12 cellular contexts compared by ENCODE assay signal in genomic region chr1:34591751-34592629, GRCh38.
DNase-seq lines count a peak whose midpoint lies in the region; ATAC-seq and TF ChIP-seq lines count a peak whose summit lies in the region.
"Had no signal": no experiment of that assay in that cellular context is flagged by ENCODE, and none has a peak within 500 bp of the region (broad histone marks: within the 10 kb centered on the region; RNA-seq: fewer than 3 reads in every experiment).

No MANE protein-coding gene starts in this region.

- CTCF ChIA-PET in activated CD4-positive, alpha-beta T cell treated with anti-CD3 and anti-CD28 coated beads for 36 hours (lab: Charles Lee), result interaction anchor here (0.6 to 2.1 kb wide), 2 partner anchors 9 to 820 kb away, joined by 3 to 5 read pairs; no protein-coding TSS in a partner anchor

- peak; percentile 47 for ATAC-seq in activated CD4-positive, alpha-beta T cell treated with anti-CD3 and anti-CD28 coated beads for 36 hours
- ATAC-seq in HG03520 (IDR thresholded peaks at IDR 0.05; ENCODE audit: unreplicated experiment), result no peak

- H3K27me3 Mint-ChIP-seq in activated CD4-positive, alpha-beta T cell treated with anti-CD3 and anti-CD28 coated beads for 36 hours, result no peaks in the 10 kb centered on the region
- H3K27me3 Mint-ChIP-seq in HFFc6 (ENCODE audit: insufficient read depth), result no peaks in the 10 kb centered on the region; the same call in none of the 2 replicates
- peaks cover 68% of the 10 kb centered on the region for H3K27me3 Mint-ChIP-seq in progenitor cell of endocrine pancreas
- H3K27me3 Mint-ChIP-seq in activated T-helper 2 cell treated with anti-CD3 and anti-CD28 coated beads, Interferon-gamma antibody, Interleukin-2, Interleukin-4, amounts not matched to agents 10 μg/mL and 5 μg/mL and 100 μg/mL, durations not matched to agents 14 hours and 24 hours and 36 hours (ENCODE audit: low read depth), result peaks cover 8% of the 10 kb centered on the region
- peaks cover 2% of the 10 kb centered on the region for H3K27me3 Mint-ChIP-seq in activated CD4-positive, alpha-beta T cell treated with anti-CD3 and anti-CD28 coated beads, Interleukin-2, amount 10 ng/mL, durations not matched to agents 24 days and 14 days

- no peak overlapping the region for H3K27ac Mint-ChIP-seq in activated CD4-positive, alpha-beta T cell treated with anti-CD3 and anti-CD28 coated beads for 36 hours
- H3K27ac Mint-ChIP-seq in HFFc6 (no peak overlapping the region), progenitor cell of endocrine pancreas (no peak overlapping the region)
- no peak overlapping the region for H3K27ac Mint-ChIP-seq in activated T-helper 2 cell treated with anti-CD3 and anti-CD28 coated beads, Interferon-gamma antibody, Interleukin-2, Interleukin-4, amounts not matched to agents 10 μg/mL and 5 μg/mL and 100 μg/mL, durations not matched to agents 14 hours and 24 hours and 36 hours
- no peak overlapping the region for H3K27ac Mint-ChIP-seq in activated CD4-positive, alpha-beta T cell treated with anti-CD3 and anti-CD28 coated beads, Interleukin-2, amount 10 ng/mL, durations not matched to agents 24 days and 14 days

- intact Hi-C loops in activated CD4-positive, alpha-beta T cell treated with anti-CD3 and anti-CD28 coated beads for 36 hours (cut with DNase I, micrococcal nuclease), result no loop called here
- intact Hi-C loops in activated T-helper 2 cell treated with anti-CD3 and anti-CD28 coated beads, Interferon-gamma antibody, Interleukin-2, Interleukin-4, amounts not matched to agents 10 μg/mL and 5 μg/mL and 100 μg/mL, durations not matched to agents 14 hours and 24 hours and 36 hours (cut with micrococcal nuclease), result no loop called here
- intact Hi-C loops in activated CD4-positive, alpha-beta T cell treated with anti-CD3 and anti-CD28 coated beads, Interleukin-2, amount 10 ng/mL, durations not matched to agents 24 days and 14 days (cut with micrococcal nuclease), result no loop called here

- no peak for DNase-seq in activated CD4-positive, alpha-beta T cell treated with anti-CD3 and anti-CD28 coated beads for 36 hours
- no peak for DNase-seq in activated CD4-positive, alpha-beta T cell treated with anti-CD3 and anti-CD28 coated beads, Interleukin-2, amount 50 U/mL, for 48 hours
- no peak for DNase-seq in HFFc6
- DNase-seq in RPMI8226, result peak; percentile 34
- DNase-seq in progenitor cell of endocrine pancreas (ENCODE audit: low spot score, unreplicated experiment), result no peak
- no peak for DNase-seq in activated T-helper 2 cell treated with anti-CD3 and anti-CD28 coated beads, Interferon-gamma antibody, Interleukin-2, Interleukin-4, amounts not matched to agents 10 μg/mL and 5 μg/mL and 100 μg/mL, durations not matched to agents 14 hours and 24 hours and 36 hours (ENCODE audit: low spot score)
- no peak for DNase-seq in activated CD4-positive, alpha-beta T cell treated with anti-CD3 and anti-CD28 coated beads, Interleukin-2, amount 10 ng/mL, durations not matched to agents 24 days and 14 days
- DNase-seq: cerebellar nuclear complex, islet precursor cell, KBM-7, NCI-H2029 had no signal

- H3K9me3 Mint-ChIP-seq in activated CD4-positive, alpha-beta T cell treated with anti-CD3 and anti-CD28 coated beads for 36 hours (ENCODE audit: low read depth), result no peaks in the 10 kb centered on the region
- H3K9me3 Mint-ChIP-seq in HFFc6, result peaks cover 37% of the 10 kb centered on the region
- H3K9me3 Mint-ChIP-seq in progenitor cell of endocrine pancreas (ENCODE audit: low read depth), result no peaks in the 10 kb centered on the region
- H3K9me3 Mint-ChIP-seq in activated T-helper 2 cell treated with anti-CD3 and anti-CD28 coated beads, Interferon-gamma antibody, Interleukin-2, Interleukin-4, amounts not matched to agents 10 μg/mL and 5 μg/mL and 100 μg/mL, durations not matched to agents 14 hours and 24 hours and 36 hours, result no peaks in the 10 kb centered on the region
- no peaks in the 10 kb centered on the region for H3K9me3 Mint-ChIP-seq in activated CD4-positive, alpha-beta T cell treated with anti-CD3 and anti-CD28 coated beads, Interleukin-2, amount 10 ng/mL, durations not matched to agents 24 days and 14 days

- POLR2A ChIA-PET in activated CD4-positive, alpha-beta T cell treated with anti-CD3 and anti-CD28 coated beads for 36 hours (lab: Charles Lee), result no interaction called here

- H3K36me3 Mint-ChIP-seq in activated CD4-positive, alpha-beta T cell treated with anti-CD3 and anti-CD28 coated beads for 36 hours (ENCODE audit: low read depth), result no peaks in the 10 kb centered on the region
- H3K36me3 Mint-ChIP-seq in HFFc6 (ENCODE audit: low read depth) (no peaks in the 10 kb centered on the region), progenitor cell of endocrine pancreas (ENCODE audit: insufficient read depth) (no peaks in the 10 kb centered on the region)
- H3K36me3 Mint-ChIP-seq in activated T-helper 2 cell treated with anti-CD3 and anti-CD28 coated beads, Interferon-gamma antibody, Interleukin-2, Interleukin-4, amounts not matched to agents 10 μg/mL and 5 μg/mL and 100 μg/mL, durations not matched to agents 14 hours and 24 hours and 36 hours (ENCODE audit: low read depth), result no peaks in the 10 kb centered on the region
- no peaks in the 10 kb centered on the region for H3K36me3 Mint-ChIP-seq in activated CD4-positive, alpha-beta T cell treated with anti-CD3 and anti-CD28 coated beads, Interleukin-2, amount 10 ng/mL, durations not matched to agents 24 days and 14 days (ENCODE audit: low read depth)

- TF ChIP-seq CTCF in HFFc6 (IDR thresholded peaks at IDR 0.05) (peak; percentile 32; the same call in 1 of the 2 replicates), progenitor cell of endocrine pancreas (IDR thresholded peaks at IDR 0.05; ENCODE audit: unreplicated experiment) (peak; percentile 11)

- no peak overlapping the region for H3K4me3 Mint-ChIP-seq in activated CD4-positive, alpha-beta T cell treated with anti-CD3 and anti-CD28 coated beads for 36 hours
- H3K4me3 Mint-ChIP-seq in HFFc6 (no peak overlapping the region), progenitor cell of endocrine pancreas (ENCODE audit: low read depth) (no peak overlapping the region)
- no peak overlapping the region for H3K4me3 Mint-ChIP-seq in activated T-helper 2 cell treated with anti-CD3 and anti-CD28 coated beads, Interferon-gamma antibody, Interleukin-2, Interleukin-4, amounts not matched to agents 10 μg/mL and 5 μg/mL and 100 μg/mL, durations not matched to agents 14 hours and 24 hours and 36 hours (ENCODE audit: low read depth)
- H3K4me3 Mint-ChIP-seq in activated CD4-positive, alpha-beta T cell treated with anti-CD3 and anti-CD28 coated beads, Interleukin-2, amount 10 ng/mL, durations not matched to agents 24 days and 14 days, result no peak overlapping the region

- no peaks in the 10 kb centered on the region for H3K4me1 Mint-ChIP-seq in activated CD4-positive, alpha-beta T cell treated with anti-CD3 and anti-CD28 coated beads for 36 hours
- no peaks in the 10 kb centered on the region for H3K4me1 Mint-ChIP-seq in HFFc6 (ENCODE audit: low read depth)
- peaks cover 8% of the 10 kb centered on the region for H3K4me1 Mint-ChIP-seq in progenitor cell of endocrine pancreas (ENCODE audit: low read depth)
- H3K4me1 Mint-ChIP-seq in activated T-helper 2 cell treated with anti-CD3 and anti-CD28 coated beads, Interferon-gamma antibody, Interleukin-2, Interleukin-4, amounts not matched to agents 10 μg/mL and 5 μg/mL and 100 μg/mL, durations not matched to agents 14 hours and 24 hours and 36 hours (ENCODE audit: low read depth), result no peaks in the 10 kb centered on the region
- no peaks in the 10 kb centered on the region for H3K4me1 Mint-ChIP-seq in activated CD4-positive, alpha-beta T cell treated with anti-CD3 and anti-CD28 coated beads, Interleukin-2, amount 10 ng/mL, durations not matched to agents 24 days and 14 days
